11 cellular contexts compared by ENCODE assay signal in genomic region chr20:43954704-43955243, GRCh38. TPM values are rescaled to one million over a fixed set of nuclear protein-coding genes. Genes with fewer than 3 reads are reported as not detected.
A peak's percentile ranks its signal among the peaks of the same experiment; 100 is the strongest.
DNase-seq lines count a peak whose midpoint lies in the region; ATAC-seq and TF ChIP-seq lines count a peak whose summit lies in the region.
"Had no signal": no experiment of that assay in that cellular context is flagged by ENCODE, and none has a peak within 500 bp of the region (broad histone marks: within the 10 kb centered on the region; RNA-seq: fewer than 3 reads in every experiment).

No MANE protein-coding gene starts in this region.

- H3K79me2 ChIP-seq in mesendoderm (ENCODE audit: control insufficient read depth, insufficient read depth, low read length), result no peaks in the 10 kb centered on the region

- H2BK120ac ChIP-seq in mesendoderm (ENCODE audit: low read depth, low read length), result no peak overlapping the region

- intact Hi-C loops in CD14-positive monocyte (cut with micrococcal nuclease), result loop anchor here in 1 of 2 donors (1.0 kb wide), 1 partner anchor 12 kb away; no protein-coding TSS in a partner anchor

- peak overlapping the region; percentile 55 for H3K27ac ChIP-seq in HL-60 (replicated peaks)
- peak overlapping the region; percentile 31 for H3K27ac ChIP-seq in mesendoderm (ENCODE audit: low read depth, low read length)

- H3K56ac ChIP-seq in mesendoderm (ENCODE audit: low read length), result no peak overlapping the region

- H3K4me3 ChIP-seq in HL-60 (replicated peaks; ENCODE audit: insufficient read depth, low read length) (no peak overlapping the region), mesendoderm (ENCODE audit: low read length) (no peak overlapping the region)

- no peak overlapping the region for H4K8ac ChIP-seq in mesendoderm (ENCODE audit: low read depth, low read length)

- no peak overlapping the region for H3K23ac ChIP-seq in mesendoderm (ENCODE audit: low read length)

- H3K27me3 Mint-ChIP-seq in CD14-positive monocyte (ENCODE audit: low read depth in 3 of 3), result peaks cover 10 to 32% (median 30%) of the 10 kb centered on the region in 3 donors
- peaks cover 31% of the 10 kb centered on the region for H3K27me3 Mint-ChIP-seq in activated T-helper 17 cell treated with anti-CD3 and anti-CD28 coated beads, Interleukin-2, amount 50 U/mL, for 72 hours

- peak overlapping the region; percentile 40 for H3K18ac ChIP-seq in mesendoderm (ENCODE audit: low read length)

- no peak overlapping the region for H2AK5ac ChIP-seq in mesendoderm (ENCODE audit: low read length)

- H3K36me3 ChIP-seq in mesendoderm (ENCODE audit: control insufficient read depth, insufficient read depth, low read length), result no peaks in the 10 kb centered on the region

- TF ChIP-seq CTCF in CD14-positive monocyte (IDR thresholded peaks at IDR 0.05) (no peak), HL-60 (IDR thresholded peaks at IDR 0.05; ENCODE audit: insufficient read depth, low read length) (no peak)

- peaks cover 0 to 5% (median 3%) of the 10 kb centered on the region in 7 donors for H3K9me3 Mint-ChIP-seq in CD14-positive monocyte
- peaks cover 11% of the 10 kb centered on the region for H3K9me3 Mint-ChIP-seq in activated T-helper 17 cell treated with anti-CD3 and anti-CD28 coated beads, Interleukin-2, amount 50 U/mL, for 72 hours

- no CpG with 5 or more reads among the region's 9 CpGs for WGBS in mesendoderm (ENCODE audit: extremely low coverage, insufficient coverage, low lambda C conversion rate)

- H2BK5ac ChIP-seq in mesendoderm (ENCODE audit: low read length), result no peak overlapping the region

- no peaks in the 10 kb centered on the region for H3K27me3 ChIP-seq in HL-60 (ENCODE audit: insufficient read depth, poor library complexity, severe bottlenecking)
- H3K27me3 ChIP-seq in mesendoderm (ENCODE audit: insufficient read depth, low read length, poor library complexity), result no peaks in the 10 kb centered on the region

- no peaks in the 10 kb centered on the region for H3K79me1 ChIP-seq in mesendoderm (ENCODE audit: low read length)

- peaks cover 82% of the 10 kb centered on the region for H3K4me1 Mint-ChIP-seq in CD14-positive monocyte
- H3K4me1 Mint-ChIP-seq in activated T-helper 17 cell treated with anti-CD3 and anti-CD28 coated beads, Interleukin-2, amount 50 U/mL, for 72 hours, result peaks cover 61% of the 10 kb centered on the region

- H3K9ac ChIP-seq in mesendoderm (ENCODE audit: low read length), result no peak overlapping the region

- H2BK15ac ChIP-seq in mesendoderm (replicated peaks; ENCODE audit: low read depth), result no peak overlapping the region

- DNase-seq in CD14-positive monocyte (ENCODE audit: low spot score) (peak; percentile 14), HL-60 (ENCODE audit: low read depth in 1 of 2, low spot score in 1 of 2) (no peak), mesendoderm (no peak), GOT3 (lab: John Stamatoyannopoulos, UW) (no peak), SKM-1 (lab: John Stamatoyannopoulos, UW; ENCODE audit: unreplicated experiment) (no peak), SHP77 treated with DMSO at 0.1 percent for 48 hours (lab: John Stamatoyannopoulos, UW) (no peak)
- DNase-seq: midbrain, NCI-H1694, right cardiac atrium had no signal

- peaks cover 4% of the 10 kb centered on the region for H3K4me1 ChIP-seq in mesendoderm (ENCODE audit: control insufficient read depth, low read depth, low read length)

- H3K36me3 Mint-ChIP-seq in CD14-positive monocyte, result peaks cover 19 to 23% of the 10 kb centered on the region in 2 donors
- H3K36me3 Mint-ChIP-seq in activated T-helper 17 cell treated with anti-CD3 and anti-CD28 coated beads, Interleukin-2, amount 50 U/mL, for 72 hours (ENCODE audit: low read depth), result no peaks in the 10 kb centered on the region

- ATAC-seq in activated T-helper 17 cell treated with anti-CD3 and anti-CD28 coated beads, Interleukin-2, amount 50 U/mL, for 72 hours (replicated peaks), result peak; percentile 22
- ATAC-seq in HG02870 (IDR thresholded peaks at IDR 0.05; ENCODE audit: unreplicated experiment), result no peak

- H4K5ac ChIP-seq in mesendoderm (ENCODE audit: low read length), result no peak overlapping the region

- peak overlapping the region; percentile 27 to 70 for H3K4me3 Mint-ChIP-seq in CD14-positive monocyte
- H3K4me3 Mint-ChIP-seq in activated T-helper 17 cell treated with anti-CD3 and anti-CD28 coated beads, Interleukin-2, amount 50 U/mL, for 72 hours, result peak overlapping the region; percentile 55

- no peak overlapping the region for H3K4me2 ChIP-seq in mesendoderm (ENCODE audit: low read length)

- peak overlapping the region; percentile 27 for H3K4ac ChIP-seq in mesendoderm (ENCODE audit: low read depth, low read length)

- peak overlapping the region; percentile 84 to 92 (median 88) for H3K27ac Mint-ChIP-seq in CD14-positive monocyte
- H3K27ac Mint-ChIP-seq in activated T-helper 17 cell treated with anti-CD3 and anti-CD28 coated beads, Interleukin-2, amount 50 U/mL, for 72 hours, result peak overlapping the region; percentile 76

RNA-seq across cellular contexts. Expression of gene TOX2, which starts 40.1 kb away (rescaled TPM):
- polyA plus RNA-seq in CD14-positive monocyte, result under 1 TPM; 0.39 to 0.47 TPM
- 1 to 10 TPM; 1.1 to 3.5 TPM for total RNA-seq in activated T-helper 17 cell treated with anti-CD3 and anti-CD28 coated beads, Interleukin-2, amount 50 U/mL, for 72 hours
- 3.4 TPM for polyA plus RNA-seq in mesendoderm (2013, experiment 1 of 2)
- 3.7 TPM for polyA plus RNA-seq in mesendoderm (2013, experiment 2 of 2)
